25 cellular contexts compared by ENCODE assay signal in the genomic region with DNA sequence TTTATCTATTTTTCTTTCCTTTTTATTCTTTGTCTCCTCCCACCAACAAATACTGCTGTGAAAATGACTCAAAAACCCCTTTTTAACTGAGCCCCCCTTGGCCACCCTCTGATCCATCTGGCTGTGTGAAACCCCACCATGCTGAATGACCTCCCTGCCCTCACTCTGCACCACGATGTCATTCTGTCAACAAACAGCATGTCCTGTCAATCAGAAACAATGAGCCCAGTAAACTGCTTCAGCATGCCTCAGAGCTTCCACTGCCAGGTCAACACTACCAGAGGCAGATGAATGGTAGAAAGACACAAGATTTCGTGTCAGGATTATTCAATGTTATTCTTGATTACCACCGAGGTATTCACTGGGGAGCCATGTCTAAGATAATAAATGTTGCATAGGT.
DNase-seq lines count a peak whose midpoint lies in the region; ATAC-seq and TF ChIP-seq lines count a peak whose summit lies in the region.
"Had no signal": no experiment of that assay in that cellular context is flagged by ENCODE, and none has a peak within 500 bp of the region (broad histone marks: within the 10 kb centered on the region; RNA-seq: fewer than 3 reads in every experiment).

No MANE protein-coding gene starts in this region.

- CTCF ChIA-PET in Caco-2 (lab: Charles Lee), result no interaction called here

- H3K4me1 ChIP-seq in Caco-2, result no peaks in the 10 kb centered on the region
- H3K4me1 ChIP-seq: ascending aorta; BLaER1 treated with 17β-estradiol and CSF1 and Interleukin-3, amounts not matched to agents 10 nM and 100 nM; pancreas; sigmoid colon had no signal

- H3F3A ChIP-seq in neural cell (ENCODE audit: insufficient read depth, low read length, poor library complexity, severe bottlenecking), result no peaks in the 10 kb centered on the region

- peak overlapping the region; percentile 13 for H3K4me2 ChIP-seq in neural cell (ENCODE audit: low read length)
- H3K4me2 ChIP-seq: BLaER1 treated with 17β-estradiol and CSF1 and Interleukin-3, amounts not matched to agents 10 nM and 100 nM had no signal

- H3K9me3 Mint-ChIP-seq in Caco-2 (ENCODE audit: unreplicated experiment), result no peaks in the 10 kb centered on the region
- H3K9me3 Mint-ChIP-seq: activated CD4-positive, alpha-beta T cell treated with anti-CD3 and anti-CD28 coated beads, Interleukin-2, amount 10 ng/mL, durations not matched to agents 24 days and 14 days; activated naive CD4-positive, alpha-beta T cell treated with anti-CD3 and anti-CD28 coated beads, Interleukin-2, amount 50 U/mL, for 72 hours; activated T-cell treated with anti-CD3 and anti-CD28 coated beads, Interleukin-2, amount 50 U/mL, for 72 hours; memory B cell had no signal

- no peaks in the 10 kb centered on the region for H4K20me1 ChIP-seq in neural cell (ENCODE audit: insufficient read depth)
- H4K20me1 ChIP-seq: BLaER1 treated with 17β-estradiol and CSF1 and Interleukin-3, amounts not matched to agents 10 nM and 100 nM had no signal

- no peak for ATAC-seq in GM18502 (IDR thresholded peaks at IDR 0.05; ENCODE audit: poor library complexity, unreplicated experiment)
- ATAC-seq in HG03354 (IDR thresholded peaks at IDR 0.05; ENCODE audit: poor library complexity, severe bottlenecking, unreplicated experiment), result no peak
- no peak for ATAC-seq in HG03045 (IDR thresholded peaks at IDR 0.05; ENCODE audit: unreplicated experiment)
- ATAC-seq: activated naive CD4-positive, alpha-beta T cell treated with anti-CD3 and anti-CD28 coated beads, Interleukin-2, amount 50 U/mL, for 72 hours; activated T-cell treated with anti-CD3 and anti-CD28 coated beads, Interleukin-2, amount 50 U/mL, for 72 hours; esophagus mucosa; pancreas; T-helper 17 cell had no signal

- H3K4me3 ChIP-seq in Caco-2 (ENCODE audit: low read depth, low read length) (no peak overlapping the region), neural cell (ENCODE audit: low read length) (peak overlapping the region; percentile 41)
- H3K4me3 ChIP-seq: ascending aorta; BLaER1 treated with 17β-estradiol and CSF1 and Interleukin-3, amounts not matched to agents 10 nM and 100 nM; pancreas; sigmoid colon had no signal

- H3K27me3 Mint-ChIP-seq in Caco-2 (ENCODE audit: insufficient read depth, unreplicated experiment), result no peaks in the 10 kb centered on the region
- H3K27me3 Mint-ChIP-seq: activated CD4-positive, alpha-beta T cell treated with anti-CD3 and anti-CD28 coated beads, Interleukin-2, amount 10 ng/mL, durations not matched to agents 24 days and 14 days; memory B cell had no signal

- no peak for DNase-seq in Caco-2
- DNase-seq in HuH-7 (ENCODE audit: low spot score), result peak; percentile 33
- DNase-seq in ecto neural progenitor cell (ENCODE audit: low spot score), result peak; percentile 55
- no peak for DNase-seq in CD1c-positive myeloid dendritic cell (ENCODE audit: extremely low spot score)
- DNase-seq: activated CD4-positive, alpha-beta T cell treated with anti-CD3 and anti-CD28 coated beads, Interleukin-2, amount 10 ng/mL, durations not matched to agents 24 days and 14 days; activated T-cell treated with anti-CD3 and anti-CD28 coated beads, Interleukin-2, amount 50 U/mL, for 72 hours; effector CD8-positive, alpha-beta T cell; foreskin melanocyte; HCEC 1CT; naive B cell; NCI-H1092; NCI-H1930; NCI-H345; pancreas; sigmoid colon; T-helper 17 cell had no signal

- H3K27me3 ChIP-seq in Caco-2 (replicated peaks; ENCODE audit: control insufficient read depth, insufficient read depth, low read length) (no peaks in the 10 kb centered on the region), neural cell (ENCODE audit: insufficient read depth, low read depth, low read length) (no peaks in the 10 kb centered on the region)
- H3K27me3 ChIP-seq: ascending aorta; BLaER1 treated with 17β-estradiol and CSF1 and Interleukin-3, amounts not matched to agents 10 nM and 100 nM; pancreas; sigmoid colon had no signal

- peaks cover 2% of the 10 kb centered on the region; the same call in 1 of the 2 replicates for H3K36me3 ChIP-seq in Caco-2 (ENCODE audit: control insufficient read depth, insufficient read depth, low read length)
- H3K36me3 ChIP-seq in neural cell (ENCODE audit: insufficient read depth, low read length), result no peaks in the 10 kb centered on the region
- H3K36me3 ChIP-seq: ascending aorta; BLaER1 treated with 17β-estradiol and CSF1 and Interleukin-3, amounts not matched to agents 10 nM and 100 nM; pancreas; sigmoid colon had no signal

- H3K79me2 ChIP-seq in neural cell (replicated peaks; ENCODE audit: insufficient read depth, low read length), result no peaks in the 10 kb centered on the region

- intact Hi-C loops in Caco-2 (cut with micrococcal nuclease; ENCODE audit: unreplicated experiment), result no loop called here

- H3K4me3 Mint-ChIP-seq in Caco-2 (ENCODE audit: unreplicated experiment), result no peak overlapping the region
- H3K4me3 Mint-ChIP-seq: activated CD4-positive, alpha-beta T cell treated with anti-CD3 and anti-CD28 coated beads, Interleukin-2, amount 10 ng/mL, durations not matched to agents 24 days and 14 days; activated T-cell treated with anti-CD3 and anti-CD28 coated beads, Interleukin-2, amount 50 U/mL, for 72 hours; memory B cell; naive B cell; T-helper 17 cell had no signal

- POLR2A ChIA-PET in Caco-2 (lab: Charles Lee), result no interaction called here

- no peaks in the 10 kb centered on the region for H3K4me1 Mint-ChIP-seq in Caco-2 (ENCODE audit: low read depth, unreplicated experiment)
- H3K4me1 Mint-ChIP-seq: activated CD4-positive, alpha-beta T cell treated with anti-CD3 and anti-CD28 coated beads, Interleukin-2, amount 10 ng/mL, durations not matched to agents 24 days and 14 days; memory B cell; naive B cell; T-helper 17 cell had no signal

- H3K36me3 Mint-ChIP-seq in Caco-2 (ENCODE audit: insufficient read depth, unreplicated experiment), result peaks cover 97% of the 10 kb centered on the region
- H3K36me3 Mint-ChIP-seq: activated naive CD4-positive, alpha-beta T cell treated with anti-CD3 and anti-CD28 coated beads, Interleukin-2, amount 50 U/mL, for 72 hours; memory B cell; naive B cell had no signal

- H3K27ac ChIP-seq in neural cell (ENCODE audit: low read length), result peak overlapping the region; percentile 44
- H3K27ac ChIP-seq: ascending aorta; BLaER1 treated with 17β-estradiol and CSF1 and Interleukin-3, amounts not matched to agents 10 nM and 100 nM; pancreas; sigmoid colon had no signal

- no TSS peak for BruUV-seq in Caco-2 (replicated peaks; lab: Mats Ljungman, UMichigan)

- H3K9me3 ChIP-seq in Caco-2 (no peaks in the 10 kb centered on the region), neural cell (ENCODE audit: low read length) (no peaks in the 10 kb centered on the region)
- H3K9me3 ChIP-seq: ascending aorta; BLaER1 treated with 17β-estradiol and CSF1 and Interleukin-3, amounts not matched to agents 10 nM and 100 nM; pancreas; sigmoid colon had no signal

- no peaks in the 10 kb centered on the region for H3K9me2 ChIP-seq in neural cell (ENCODE audit: insufficient read depth, low read length)

- no peak for TF ChIP-seq RAD21 in neural cell (conservative IDR thresholded peaks at IDR 0.05)

- H2AFZ ChIP-seq in neural cell (ENCODE audit: low read depth, low read length), result no peak overlapping the region

- peak overlapping the region; percentile 2 for H3K9ac ChIP-seq in neural cell (ENCODE audit: low read length)
- H3K9ac ChIP-seq: BLaER1 treated with 17β-estradiol and CSF1 and Interleukin-3, amounts not matched to agents 10 nM and 100 nM had no signal

- peak overlapping the region; percentile 5 for H3K27ac Mint-ChIP-seq in Caco-2 (ENCODE audit: unreplicated experiment)
- H3K27ac Mint-ChIP-seq: activated CD4-positive, alpha-beta T cell treated with anti-CD3 and anti-CD28 coated beads, Interleukin-2, amount 10 ng/mL, durations not matched to agents 24 days and 14 days; activated naive CD4-positive, alpha-beta T cell treated with anti-CD3 and anti-CD28 coated beads, Interleukin-2, amount 50 U/mL, for 72 hours; activated T-cell treated with anti-CD3 and anti-CD28 coated beads, Interleukin-2, amount 50 U/mL, for 72 hours; memory B cell; naive B cell; T-helper 17 cell had no signal

- TF ChIP-seq CTCF in Caco-2 (IDR thresholded peaks at IDR 0.05; ENCODE audit: insufficient read depth in 1 of 2, low read depth in 1 of 2, low read length in 1 of 2, severe bottlenecking in 1 of 2, unreplicated experiment in 1 of 2), result no peak
- no peak for TF ChIP-seq CTCF in neural cell (IDR thresholded peaks at IDR 0.05; ENCODE audit: poor library complexity, severe bottlenecking)

- peak; percentile 90 for TF ChIP-seq EP300 in neural cell (conservative IDR thresholded peaks at IDR 0.05; ENCODE audit: poor library complexity, severe bottlenecking)

TF ChIP-seq in neural cell, 6 proteins besides CTCF, POLR2A, EP300 and RAD21 (continues in another document):
- no peak for TF ChIP-seq SMC3 (conservative IDR thresholded peaks at IDR 0.05; ENCODE audit: poor library complexity)
- TF ChIP-seq POLR2AphosphoS5 (IDR thresholded peaks at IDR 0.05), result peak; percentile 87
- peak; percentile 47 for TF ChIP-seq MXI1 (conservative IDR thresholded peaks at IDR 0.05; ENCODE audit: poor library complexity, severe bottlenecking)
- TF ChIP-seq TAF1 (IDR thresholded peaks at IDR 0.05; ENCODE audit: low read depth), result no peak
- no peak for TF ChIP-seq EZH2 (IDR thresholded peaks at IDR 0.05; ENCODE audit: borderline replicate concordance, insufficient read depth, low read length, poor library complexity, severe bottlenecking)

Comparison
In these comparisons a context has a peak if more than half of its experiments do, and no peak if none do; other contexts are left out.
1. DNase-seq: peak in HuH-7 (single experiment) and ecto neural progenitor cell (single experiment); none in Caco-2 (0 of 2) and CD1c-positive myeloid dendritic cell (single experiment).